ENCODE assay signal across 22 cellular contexts in the genomic region with DNA sequence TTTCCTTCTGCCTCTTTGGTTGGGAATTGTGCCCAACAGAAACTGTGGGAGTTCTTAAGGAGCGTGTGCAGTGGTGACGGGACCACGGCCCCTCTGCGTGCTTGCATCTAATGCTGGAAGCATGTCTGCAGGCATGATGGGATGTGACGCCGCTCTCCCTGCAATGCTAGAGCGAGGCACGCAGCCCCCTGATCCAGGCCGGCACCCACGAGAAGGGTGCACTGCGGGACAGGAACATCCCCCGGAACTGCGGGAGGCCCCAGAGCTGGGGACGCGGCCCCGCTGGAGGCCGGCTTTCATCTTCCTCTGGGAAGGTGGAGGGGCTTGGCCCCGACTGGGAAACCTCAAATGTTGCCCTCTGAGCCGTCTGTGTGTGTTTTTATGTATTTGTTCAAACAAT.
"Had no signal": no experiment of that assay in that cellular context is flagged by ENCODE, and none has a peak within 500 bp of the region (broad histone marks: within the 10 kb centered on the region; RNA-seq: fewer than 3 reads in every experiment).

No MANE protein-coding gene starts in this region.

- H3K4me1 ChIP-seq: gastrocnemius medialis, left lung, psoas muscle, suprapubic skin, transverse colon, vagina had no signal

- H3K36me3 ChIP-seq: gastrocnemius medialis, neutrophil, suprapubic skin, transverse colon, vagina had no signal

- H3K27ac ChIP-seq: coronary artery, gastrocnemius medialis, hepatocyte, left lung, neutrophil, psoas muscle, skin epidermis, suprapubic skin, transverse colon, vagina had no signal

- H3K27me3 ChIP-seq: left lung, suprapubic skin, vagina had no signal

- DNase-seq: dermis blood vessel endothelial cell; effector memory CD4-positive, alpha-beta T cell; gastrocnemius medialis; left cardiac atrium; left lung; mucosa of descending colon; naive B cell; right cardiac atrium; stimulated activated CD4-positive, alpha-beta T cell treated with anti-CD3 and anti-CD28 coated beads, Interleukin-15, amount 100 ng/mL, for 24 hours; stimulated activated CD4-positive, alpha-beta T cell treated with anti-CD3 and anti-CD28 coated beads, Interleukin-2, amount 100 ng/mL, for 48 hours; stimulated activated CD8-positive, alpha-beta memory T cell treated with anti-CD3 and anti-CD28 coated beads, Interleukin-4, amount 100 ng/mL, for 48 hours; stimulated activated naive CD4-positive, alpha-beta T cell; stimulated activated naive CD8-positive, alpha-beta T cell treated with anti-CD3 and anti-CD28 coated beads, Interleukin-15, amount 100 ng/mL, for 72 hours; transverse colon had no signal

- H3K4me3 ChIP-seq: coronary artery, gastrocnemius medialis, hepatocyte, left lung, lung, mucosa of descending colon, psoas muscle, skin epidermis, suprapubic skin, transverse colon, vagina had no signal

- ATAC-seq: gastrocnemius medialis; left cardiac atrium; left lung; mucosa of descending colon; psoas muscle; right cardiac atrium; stimulated activated naive CD8-positive, alpha-beta T cell treated with anti-CD3 and anti-CD28 coated beads, Interleukin-15, amount 100 ng/mL, for 72 hours had no signal

- H3K9me3 ChIP-seq: gastrocnemius medialis, left lung, mucosa of descending colon, neutrophil, psoas muscle, suprapubic skin, transverse colon, vagina had no signal
